27 cellular contexts compared by ENCODE assay signal in genomic region chr1:216700779-216701178, GRCh38. TPM values are rescaled to one million over a fixed set of nuclear protein-coding genes. Genes with fewer than 3 reads are reported as not detected.
DNase-seq lines count a peak whose midpoint lies in the region; ATAC-seq and TF ChIP-seq lines count a peak whose summit lies in the region.
"Had no signal": no experiment of that assay in that cellular context is flagged by ENCODE, and none has a peak within 500 bp of the region (broad histone marks: within the 10 kb centered on the region; RNA-seq: fewer than 3 reads in every experiment).

No MANE protein-coding gene starts in this region.

- H3K4me2 ChIP-seq in mesendoderm (ENCODE audit: low read length): no peak overlapping the region

- no peak overlapping the region for H3K23ac ChIP-seq in mesendoderm (ENCODE audit: low read length)

- no peak overlapping the region for H3K9ac ChIP-seq in mesendoderm (ENCODE audit: low read length)

- ATAC-seq in HG03280 (IDR thresholded peaks at IDR 0.05; ENCODE audit: unreplicated experiment) (no peak), HG02642 (IDR thresholded peaks at IDR 0.05; ENCODE audit: poor library complexity, unreplicated experiment) (no peak)
- ATAC-seq: effector memory CD8-positive, alpha-beta T cell; pancreas; right cardiac atrium; stimulated activated naive CD8-positive, alpha-beta T cell treated with anti-CD3 and anti-CD28 coated beads, Interleukin-15, Interleukin-2, amounts not matched to agents 100 U/mL and 50 U/mL, for 24 hours had no signal

- H3K4me1 ChIP-seq in mesendoderm (ENCODE audit: control insufficient read depth, low read depth, low read length): peaks cover 2% of the 10 kb centered on the region
- H3K4me1 ChIP-seq: ascending aorta, pancreas, spleen, testis had no signal

- H2BK15ac ChIP-seq in mesendoderm (replicated peaks; ENCODE audit: low read depth): no peak overlapping the region

- no peak overlapping the region for H3K56ac ChIP-seq in mesendoderm (ENCODE audit: low read length)

- no CpG with 5 or more reads among the region's 4 CpGs for WGBS in mesendoderm (ENCODE audit: extremely low coverage, insufficient coverage, low lambda C conversion rate)

- no peaks in the 10 kb centered on the region for H3K27me3 ChIP-seq in GM06990 (replicated peaks; ENCODE audit: control insufficient read depth, insufficient read depth, low read length)
- no peaks in the 10 kb centered on the region for H3K27me3 ChIP-seq in WERI-Rb-1 (ENCODE audit: insufficient read depth, low read depth, severe bottlenecking)
- no peaks in the 10 kb centered on the region for H3K27me3 ChIP-seq in mesendoderm (ENCODE audit: insufficient read depth, low read length, poor library complexity)
- H3K27me3 ChIP-seq: ascending aorta, pancreas, spleen, testis had no signal

- H2BK120ac ChIP-seq in mesendoderm (ENCODE audit: low read depth, low read length): no peak overlapping the region

- H3K9me3 ChIP-seq in WERI-Rb-1 (ENCODE audit: severe bottlenecking): no peaks in the 10 kb centered on the region
- H3K9me3 ChIP-seq: ascending aorta, left ventricle myocardium inferior, pancreas, spleen, testis had no signal

- H3K79me1 ChIP-seq in mesendoderm (ENCODE audit: low read length): no peaks in the 10 kb centered on the region

- no peak overlapping the region for H4K5ac ChIP-seq in mesendoderm (ENCODE audit: low read length)

- no peak overlapping the region for H4K8ac ChIP-seq in mesendoderm (ENCODE audit: low read depth, low read length)

- no peak overlapping the region for H2BK5ac ChIP-seq in mesendoderm (ENCODE audit: low read length)

- H3K4me3 ChIP-seq in GM06990 (replicated peaks; ENCODE audit: low read depth, low read length): no peak overlapping the region
- H3K4me3 ChIP-seq in WERI-Rb-1 (ENCODE audit: low read depth, low read length): no peak overlapping the region
- no peak overlapping the region for H3K4me3 ChIP-seq in mesendoderm (ENCODE audit: low read length)
- H3K4me3 ChIP-seq: ascending aorta, left ventricle myocardium inferior, pancreas, spleen, testis had no signal

- H3K79me2 ChIP-seq in mesendoderm (ENCODE audit: control insufficient read depth, insufficient read depth, low read length): no peaks in the 10 kb centered on the region

- TF ChIP-seq CTCF in GM06990 (IDR thresholded peaks at IDR 0.05; ENCODE audit: insufficient read depth, low read length, poor library complexity, severe bottlenecking) (no peak), WERI-Rb-1 (IDR thresholded peaks at IDR 0.05; ENCODE audit: low read depth, low read length) (no peak)

- H3K36me3 ChIP-seq in GM06990 (ENCODE audit: control insufficient read depth, insufficient read depth, low read length): no peaks in the 10 kb centered on the region
- peaks cover 28% of the 10 kb centered on the region for H3K36me3 ChIP-seq in WERI-Rb-1
- H3K36me3 ChIP-seq in mesendoderm (ENCODE audit: control insufficient read depth, insufficient read depth, low read length): no peaks in the 10 kb centered on the region
- H3K36me3 ChIP-seq: ascending aorta, left ventricle myocardium inferior, pancreas, spleen had no signal

- no peak overlapping the region for H2AK5ac ChIP-seq in mesendoderm (ENCODE audit: low read length)

- no peak overlapping the region for H3K18ac ChIP-seq in mesendoderm (ENCODE audit: low read length)

- DNase-seq in GM06990 (ENCODE audit: extremely low read depth, insufficient read length): peak; percentile 33
- DNase-seq in LHCN-M2 (ENCODE audit: low read depth): peak; percentile 10
- DNase-seq in WERI-Rb-1: no peak
- peak; percentile 22 for DNase-seq in mesendoderm
- no peak for DNase-seq in NCI-H1436 (lab: John Stamatoyannopoulos, UW)
- DNase-seq in OCI-M2 (lab: John Stamatoyannopoulos, UW; ENCODE audit: unreplicated experiment): no peak
- DNase-seq: activated CD4-positive, alpha-beta T cell treated with anti-CD3 and anti-CD28 coated beads, Interleukin-2, amount 10 ng/mL, durations not matched to agents 24 days and 14 days; activated effector memory CD4-positive, alpha-beta T cell treated with Interleukin-2 at 50 U/mL for 16 hours; activated naive CD8-positive, alpha-beta T cell treated with anti-CD3 and anti-CD28 coated beads for 36 hours; C1 segment of cervical spinal cord; effector memory CD8-positive, alpha-beta T cell; GDM1; head of caudate nucleus; left ventricle myocardium inferior; NCI-H1105; NCI-H510A; pancreas; right cardiac atrium; spleen; stimulated activated CD4-positive, alpha-beta T cell treated with anti-CD3 and anti-CD28 coated beads, Interleukin-2, amount 100 ng/mL, for 24 hours; stimulated activated naive CD8-positive, alpha-beta T cell treated with anti-CD3 and anti-CD28 coated beads, Interleukin-15, Interleukin-2, amounts not matched to agents 100 U/mL and 50 U/mL, for 24 hours; SW 1271; testis had no signal

- H3K27ac ChIP-seq in WERI-Rb-1 (peak overlapping the region; percentile 57), mesendoderm (ENCODE audit: low read depth, low read length) (no peak overlapping the region)
- H3K27ac ChIP-seq: ascending aorta, left ventricle myocardium inferior, pancreas, spleen, testis had no signal

- no peak overlapping the region for H3K4ac ChIP-seq in mesendoderm (ENCODE audit: low read depth, low read length)

RNA-seq across cellular contexts. Expression of gene ESRRG, which starts 22.4 kb away (rescaled TPM):
- total RNA-seq in LHCN-M2 (2014; rRNA removed): 0.23 TPM in 1 of 2 replicates, not detected in the other
- polyA plus RNA-seq in LHCN-M2 (2012): 0.06 TPM
- 0.65 TPM for polyA plus RNA-seq in mesendoderm (2013, experiment 1 of 2)
- polyA plus RNA-seq in mesendoderm (2013, experiment 2 of 2): 0.84 TPM
- total RNA-seq: activated CD4-positive, alpha-beta T cell treated with anti-CD3 and anti-CD28 coated beads, Interleukin-2, amount 10 ng/mL, durations not matched to agents 24 days and 14 days; activated CD8-positive, alpha-beta memory T cell treated with anti-CD3 and anti-CD28 coated beads for 36 hours; activated naive CD8-positive, alpha-beta T cell treated with anti-CD3 and anti-CD28 coated beads for 36 hours; ascending aorta had no signal

Comparison
In these comparisons a context has a peak if more than half of its experiments do, and no peak if none do; other contexts are left out.
1. DNase-seq: peak in GM06990 (single experiment), LHCN-M2 (single experiment) and mesendoderm (single experiment); none in WERI-Rb-1 (single experiment), NCI-H1436 (single experiment) and OCI-M2 (single experiment).